8 cellular contexts compared by ENCODE assay signal in genomic region chr13:20127263-20127562, GRCh38. TPM values are rescaled to one million over a fixed set of nuclear protein-coding genes. Genes with fewer than 3 reads are reported as not detected.
DNase-seq lines count a peak whose midpoint lies in the region; ATAC-seq and TF ChIP-seq lines count a peak whose summit lies in the region.

No MANE protein-coding gene starts in this region.

- H3K9me2 ChIP-seq in SK-N-SH: no peaks in the 10 kb centered on the region
- no peaks in the 10 kb centered on the region for H3K9me2 ChIP-seq in PC-9 (ENCODE audit: insufficient read depth)

- TF ChIP-seq RAD21 in SK-N-SH (IDR thresholded peaks at IDR 0.05; ENCODE audit: low read length): no peak

- TF ChIP-seq CTCF in SK-N-SH (IDR thresholded peaks at IDR 0.05) (no peak), PC-9 (conservative IDR thresholded peaks at IDR 0.05) (no peak), fibroblast of mammary gland (conservative IDR thresholded peaks at IDR 0.05; ENCODE audit: control insufficient read depth, insufficient read depth, low read depth, low read length) (no peak)

- H3K27ac ChIP-seq in SK-N-SH (ENCODE audit: low read depth in 2 of 2, low read length in 1 of 2) (no peak overlapping the region), PC-9 (peak overlapping the region; percentile 65), rectal smooth muscle tissue (ENCODE audit: low read depth, low read length) (peak overlapping the region; percentile 92)

- peak overlapping the region; percentile 92; the same call in 1 of the 2 replicates for H2AFZ ChIP-seq in SK-N-SH (ENCODE audit: low read depth)
- peak overlapping the region; percentile 99 for H2AFZ ChIP-seq in PC-9

- no TSS peak for BruUV-seq in PC-9 (replicated peaks; lab: Mats Ljungman, UMichigan)

- WGBS in SK-N-SH (ENCODE audit: low lambda C conversion rate): 66% methylated on average over 6 of the region's 6 CpGs

- POLR2A ChIA-PET in SK-N-SH (lab: Yijun Ruan, JAX) (interaction anchor here (1.0 kb wide), 2 partner anchors 16 to 20 kb away, joined by 3 to 4 read pairs; no protein-coding TSS in a partner anchor), PC-9 (lab: Charles Lee; ENCODE audit: unreplicated experiment) (interaction anchor here (0.6 to 1.0 kb wide), 2 partner anchors 8 to 58 kb away, joined by 4 to 6 read pairs; no protein-coding TSS in a partner anchor)

- H3K27me3 ChIP-seq in SK-N-SH (ENCODE audit: insufficient read depth) (peaks cover 39% of the 10 kb centered on the region), PC-9 (ENCODE audit: insufficient read depth, low read depth) (no peaks in the 10 kb centered on the region), rectal smooth muscle tissue (ENCODE audit: control insufficient read depth, insufficient read depth, low read length) (peaks cover 6% of the 10 kb centered on the region)

- peaks cover 7% of the 10 kb centered on the region for H3F3A ChIP-seq in SK-N-SH (replicated peaks; ENCODE audit: insufficient read depth)
- H3F3A ChIP-seq in PC-9 (ENCODE audit: insufficient read depth, low read depth): peaks cover 7% of the 10 kb centered on the region; the same call in 1 of the 2 replicates

- H3K4me1 ChIP-seq in SK-N-SH (ENCODE audit: control insufficient read depth in 1 of 2, insufficient read depth in 2 of 2, low read depth in 1 of 2, low read length in 1 of 2) (peaks cover 0 to 4% of the 10 kb centered on the region in 2 experiments; a peak in 2 of 4 replicates), PC-9 (replicated peaks; ENCODE audit: insufficient read depth) (peaks cover 10% of the 10 kb centered on the region; the same call in 1 of the 2 replicates), rectal smooth muscle tissue (ENCODE audit: control insufficient read depth, insufficient read depth, low read length) (peaks cover 6% of the 10 kb centered on the region)

- ATAC-seq in SK-N-SH treated with all-trans-retinoic acid at 6 μM for 48 hours (no peak), HG02840 (IDR thresholded peaks at IDR 0.05; ENCODE audit: low FRiP score, unreplicated experiment) (no peak)

- H3K9me3 ChIP-seq in SK-N-SH (no peaks in the 10 kb centered on the region), PC-9 (ENCODE audit: insufficient read depth, low read depth) (no peaks in the 10 kb centered on the region)

- H3K4me2 ChIP-seq in SK-N-SH (no peak overlapping the region), PC-9 (peak overlapping the region; percentile 98)

- H3K36me3 ChIP-seq in SK-N-SH (replicated peaks in 1 of 2; ENCODE audit: control insufficient read depth in 1 of 2, insufficient read depth in 2 of 2, low read length in 1 of 2) (no peaks in the 10 kb centered on the region), PC-9 (ENCODE audit: low read depth) (no peaks in the 10 kb centered on the region), rectal smooth muscle tissue (ENCODE audit: control insufficient read depth, insufficient read depth, low read length) (no peaks in the 10 kb centered on the region)

- TF ChIP-seq EP300 in SK-N-SH (IDR thresholded peaks at IDR 0.05; ENCODE audit: borderline replicate concordance in 1 of 2, low read depth in 1 of 2, low read length in 1 of 2): no peak

- DNase-seq in SK-N-SH (no peak), PC-9 (no peak), fibroblast of mammary gland (ENCODE audit: low read depth) (no peak), NCI-H1417 treated with DMSO at 0.1 percent for 48 hours (lab: John Stamatoyannopoulos, UW) (no peak), Kasumi-1 (lab: John Stamatoyannopoulos, UW) (no peak)

- CTCF ChIA-PET in SK-N-SH (lab: Yijun Ruan, JAX) (interaction anchor here (0.7 to 2.7 kb wide), 15 partner anchors 8 to 49 kb away, joined by 3 to 19 read pairs (median 5); no protein-coding TSS in a partner anchor), PC-9 (lab: Charles Lee) (interaction anchor here (1.6 kb wide), 1 partner anchor 9 kb away, joined by 8 read pairs; no protein-coding TSS in a partner anchor)

- H3K9ac ChIP-seq in SK-N-SH (no peak overlapping the region), rectal smooth muscle tissue (ENCODE audit: low read length) (peak overlapping the region; percentile 75)

- H3K79me2 ChIP-seq in SK-N-SH (ENCODE audit: insufficient read depth): no peaks in the 10 kb centered on the region
- no peaks in the 10 kb centered on the region for H3K79me2 ChIP-seq in PC-9 (ENCODE audit: low read depth)

- no peaks in the 10 kb centered on the region for H4K20me1 ChIP-seq in SK-N-SH (ENCODE audit: insufficient read depth)
- H4K20me1 ChIP-seq in PC-9 (ENCODE audit: insufficient read depth): no peaks in the 10 kb centered on the region

- H3K4me3 ChIP-seq in SK-N-SH (ENCODE audit: low read depth in 2 of 2, low read length in 1 of 2): peak overlapping the region in 1 of 2 experiments; percentile 48; a peak in 1 of 4 replicates
- H3K4me3 ChIP-seq in PC-9: peak overlapping the region; percentile 72
- peak overlapping the region; percentile 49 for H3K4me3 ChIP-seq in fibroblast of mammary gland (ENCODE audit: control insufficient read depth, low read depth, low read length)
- H3K4me3 ChIP-seq in rectal smooth muscle tissue (ENCODE audit: low read length): peak overlapping the region; percentile 82

- intact Hi-C loops in PC-9 (cut with micrococcal nuclease; ENCODE audit: unreplicated experiment): loop anchor here (5.0 to 10.0 kb wide), 2 partner anchors 35 to 522 kb away; partner anchors contain the start of gene GJA3

TF ChIP-seq in SK-N-SH, 30 proteins besides CTCF, POLR2A, EP300 and RAD21 (continues in another document):
- TF ChIP-seq YY1 (IDR thresholded peaks at IDR 0.05; ENCODE audit: low read depth): no peak
- TF ChIP-seq GATA2 (CRISPR knock-in tag; IDR thresholded peaks at IDR 0.05): no peak
- TF ChIP-seq FOXM1 (IDR thresholded peaks at IDR 0.05; ENCODE audit: low read depth): no peak
- no peak for TF ChIP-seq ELF1 (IDR thresholded peaks at IDR 0.05)
- TF ChIP-seq TAF1 (IDR thresholded peaks at IDR 0.05; ENCODE audit: borderline replicate concordance, low read depth, low read length): no peak
- TF ChIP-seq FOXJ3 (CRISPR knock-in tag; IDR thresholded peaks at IDR 0.05): no peak
- TF ChIP-seq NFIC (IDR thresholded peaks at IDR 0.05; ENCODE audit: borderline replicate concordance): no peak
- no peak for TF ChIP-seq RXRA (IDR thresholded peaks at IDR 0.05; ENCODE audit: borderline replicate concordance, low read depth)
- no peak for TF ChIP-seq RCOR1 (IDR thresholded peaks at IDR 0.05; ENCODE audit: low read length)
- no peak for TF ChIP-seq GABPA (IDR thresholded peaks at IDR 0.05; ENCODE audit: low read depth)
- no peak for TF ChIP-seq PBX3 (IDR thresholded peaks at IDR 0.05)
- TF ChIP-seq TEAD4 (IDR thresholded peaks at IDR 0.05; ENCODE audit: borderline replicate concordance, insufficient read depth): no peak

TF ChIP-seq in SK-N-SH treated with all-trans-retinoic acid at 6 μM for 48 hours, 23 proteins besides CTCF, POLR2A, EP300 and RAD21:
- TF ChIP-seq ZNF70 (CRISPR knock-in tag; IDR thresholded peaks at IDR 0.05) (no peak), SNAI2 (CRISPR knock-in tag; IDR thresholded peaks at IDR 0.05) (no peak), TCF4 (CRISPR knock-in tag; IDR thresholded peaks at IDR 0.05; ENCODE audit: borderline replicate concordance) (no peak), ISL1 (CRISPR knock-in tag; IDR thresholded peaks at IDR 0.05) (no peak), TSHZ2 (CRISPR knock-in tag; IDR thresholded peaks at IDR 0.05) (no peak), ARNTL (CRISPR knock-in tag; IDR thresholded peaks at IDR 0.05; ENCODE audit: borderline replicate concordance, low read depth) (no peak)

RNA-seq across cellular contexts. Expression of gene GJA3, which starts 33.6 kb away (rescaled TPM):
- not detected in 2 replicates for polyA plus RNA-seq in SK-N-SH (2012; rRNA removed)
- polyA plus RNA-seq in SK-N-SH (2012; cell fraction: cytosol; rRNA removed): not detected in 2 replicates
- polyA plus RNA-seq in SK-N-SH (2012; cell fraction: nucleus; rRNA removed): not detected in 2 replicates
- total RNA-seq in PC-9 (2021): 0.15 TPM in 1 of 2 replicates, not detected in the other

Comparison
In these comparisons a context has a peak if more than half of its experiments do, and no peak if none do; other contexts are left out.
1. H3K27ac ChIP-seq: peak in PC-9 (single experiment) and rectal smooth muscle tissue (single experiment); none in SK-N-SH (0 of 2).